14 cellular contexts compared by ENCODE assay signal in the genomic region with DNA sequence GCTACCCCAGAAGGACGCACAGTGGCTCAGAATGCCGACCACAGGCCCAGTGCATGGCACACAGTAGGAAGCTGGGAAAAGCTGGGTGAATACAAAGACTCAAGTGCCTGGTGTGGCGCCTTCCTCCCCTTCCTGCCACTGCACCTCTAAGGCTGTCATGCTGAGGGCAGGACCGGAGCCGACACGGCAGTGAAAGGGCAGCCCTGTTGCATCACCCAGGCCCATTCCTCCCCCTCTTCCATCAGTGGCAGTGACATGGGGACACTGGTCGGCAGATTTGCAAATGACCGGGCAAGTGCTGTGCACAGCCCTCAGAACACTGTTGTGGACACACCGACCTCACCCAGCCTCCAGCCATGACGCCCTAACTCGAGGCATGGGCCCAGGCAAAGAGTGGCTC.
DNase-seq lines count a peak whose midpoint lies in the region; ATAC-seq, FAIRE-seq and TF ChIP-seq lines count a peak whose summit lies in the region.
"Had no signal": no experiment of that assay in that cellular context is flagged by ENCODE, and none has a peak within 500 bp of the region (broad histone marks: within the 10 kb centered on the region; RNA-seq: fewer than 3 reads in every experiment).

No MANE protein-coding gene starts in this region.

- H4K20me1 ChIP-seq in HepG2 (ENCODE audit: insufficient read depth, low read length), result no peaks in the 10 kb centered on the region
- H4K20me1 ChIP-seq in smooth muscle cell (ENCODE audit: low read depth), result no peaks in the 10 kb centered on the region

- WGBS in HepG2 (ENCODE audit: low lambda C conversion rate), result 51% methylated on average over 9 of the region's 11 CpGs
- WGBS in smooth muscle cell (ENCODE audit: low lambda C conversion rate), result 71% methylated on average over 11 of the region's 11 CpGs

- no peak for TF ChIP-seq RAD21 in HepG2 (CRISPR knock-in tag; IDR thresholded peaks at IDR 0.05)

- no peaks in the 10 kb centered on the region for H3K27me3 ChIP-seq in adipocyte (replicated peaks; ENCODE audit: control insufficient read depth, insufficient read depth, low read length)
- no peaks in the 10 kb centered on the region for H3K27me3 ChIP-seq in HepG2 (ENCODE audit: control insufficient read depth in 1 of 2, insufficient read depth in 2 of 2, low read length in 2 of 2)
- H3K27me3 ChIP-seq in smooth muscle cell (ENCODE audit: low read depth), result no peaks in the 10 kb centered on the region
- H3K27me3 ChIP-seq: heart left ventricle, testis had no signal

- peaks cover 51% of the 10 kb centered on the region for H3K4me1 Mint-ChIP-seq in activated CD4-positive, alpha-beta memory T cell treated with anti-CD3 and anti-CD28 coated beads, Interleukin-2, amount 10 ng/mL, durations not matched to agents 7 days and 5 days
- peaks cover 34% of the 10 kb centered on the region for H3K4me1 Mint-ChIP-seq in activated CD4-positive, alpha-beta memory T cell treated with anti-CD3 and anti-CD28 coated beads for 36 hours (ENCODE audit: low read depth)

- H3K9ac ChIP-seq in adipocyte (ENCODE audit: low read length) (peak overlapping the region; percentile 71), HepG2 (ENCODE audit: insufficient read depth, low read depth, low read length) (no peak overlapping the region), smooth muscle cell (ENCODE audit: low read depth) (no peak overlapping the region)

- no peak overlapping the region for H2AFZ ChIP-seq in HepG2 (ENCODE audit: low read length)
- H2AFZ ChIP-seq in smooth muscle cell (ENCODE audit: low read depth), result no peak overlapping the region

- ATAC-seq in HepG2 (peak; percentile 83), GM21381 (IDR thresholded peaks at IDR 0.05; ENCODE audit: unreplicated experiment) (no peak)

- FAIRE-seq in HepG2 (lab: Jason Lieb, UNC), result no peak
- FAIRE-seq: endometrium had no signal

- H3K4me1 ChIP-seq in adipocyte (ENCODE audit: control insufficient read depth, insufficient read depth, low read length), result peaks cover 35% of the 10 kb centered on the region
- H3K4me1 ChIP-seq in HepG2 (ENCODE audit: insufficient read depth, low read length), result peaks cover 28% of the 10 kb centered on the region
- peaks cover 16% of the 10 kb centered on the region for H3K4me1 ChIP-seq in smooth muscle cell (ENCODE audit: low read depth)

- H3K9me3 Mint-ChIP-seq in activated CD4-positive, alpha-beta memory T cell treated with anti-CD3 and anti-CD28 coated beads, Interleukin-2, amount 10 ng/mL, durations not matched to agents 7 days and 5 days, result no peaks in the 10 kb centered on the region
- H3K9me3 Mint-ChIP-seq in activated CD4-positive, alpha-beta memory T cell treated with anti-CD3 and anti-CD28 coated beads for 36 hours, result no peaks in the 10 kb centered on the region

- no peaks in the 10 kb centered on the region for H3K9me3 ChIP-seq in adipocyte (ENCODE audit: control insufficient read depth, low read length)
- H3K9me3 ChIP-seq in HepG2 (ENCODE audit: low read length), result no peaks in the 10 kb centered on the region
- H3K9me3 ChIP-seq in smooth muscle cell (replicated peaks; ENCODE audit: low read depth), result no peaks in the 10 kb centered on the region
- H3K9me3 ChIP-seq: heart left ventricle, testis had no signal

- 0 out of 4 replicates have a peak, but pooled peaks of 1 of the 2 experiments have one; percentile 17 for TF ChIP-seq POLR2A in HepG2 (IDR thresholded peaks at IDR 0.05; ENCODE audit: insufficient read depth in 1 of 2, low read depth in 2 of 2, low read length in 2 of 2)

- H3K27ac Mint-ChIP-seq in activated CD4-positive, alpha-beta memory T cell treated with anti-CD3 and anti-CD28 coated beads, Interleukin-2, amount 10 ng/mL, durations not matched to agents 7 days and 5 days, result peak overlapping the region; percentile 32
- no peak overlapping the region for H3K27ac Mint-ChIP-seq in activated CD4-positive, alpha-beta memory T cell treated with anti-CD3 and anti-CD28 coated beads for 36 hours
- H3K27ac Mint-ChIP-seq: progenitor cell of endocrine pancreas had no signal

- H3K4me3 Mint-ChIP-seq in activated CD4-positive, alpha-beta memory T cell treated with anti-CD3 and anti-CD28 coated beads, Interleukin-2, amount 10 ng/mL, durations not matched to agents 7 days and 5 days, result no peak overlapping the region
- no peak overlapping the region for H3K4me3 Mint-ChIP-seq in activated CD4-positive, alpha-beta memory T cell treated with anti-CD3 and anti-CD28 coated beads for 36 hours

- H3K27ac ChIP-seq in HepG2 (ENCODE audit: extremely low read length, insufficient read depth, low read length) (no peak overlapping the region), smooth muscle cell (ENCODE audit: low read depth) (peak overlapping the region; percentile 89)
- H3K27ac ChIP-seq: testis had no signal

- no peaks in the 10 kb centered on the region for H3F3A ChIP-seq in smooth muscle cell (ENCODE audit: low read depth)

- TF ChIP-seq CTCF in HepG2 (CRISPR knock-in tag; IDR thresholded peaks at IDR 0.05), result peak; percentile 20; the same call in 1 of the 2 replicates
- no peak for TF ChIP-seq CTCF in smooth muscle cell (IDR thresholded peaks at IDR 0.05; ENCODE audit: borderline replicate concordance, insufficient read depth, poor library complexity, severe bottlenecking)

- POLR2A ChIA-PET in activated CD4-positive, alpha-beta memory T cell treated with anti-CD3 and anti-CD28 coated beads, Interleukin-2, amount 10 ng/mL, durations not matched to agents 7 days and 5 days (lab: Charles Lee), result interaction anchor here (1.6 to 28.3 kb wide), 3 partner anchors 12 to 76 kb away, joined by 3 to 905 read pairs (median 13); partner anchors contain the start of gene STK10
- POLR2A ChIA-PET in activated CD4-positive, alpha-beta memory T cell treated with anti-CD3 and anti-CD28 coated beads for 36 hours (lab: Charles Lee), result interaction anchor here (1.2 kb wide), 1 partner anchor 37 kb away, joined by 4 read pairs; no protein-coding TSS in a partner anchor
- POLR2A ChIA-PET in HepG2 (lab: Yijun Ruan, JAX), result interaction anchor here (1.3 kb wide), 1 partner anchor 84 kb away, joined by 3 read pairs; the partner anchor contains the start of gene STK10

- H3K4me3 ChIP-seq in adipocyte (ENCODE audit: low read length) (no peak overlapping the region), HepG2 (replicated peaks in 1 of 3; ENCODE audit: insufficient read depth in 1 of 3, low read depth in 2 of 3, low read length in 3 of 3) (no peak overlapping the region; a peak in 1 of 6 replicates), smooth muscle cell (no peak overlapping the region)
- H3K4me3 ChIP-seq: heart left ventricle, testis had no signal

- no TSS peak for BruUV-seq in HepG2 (replicated peaks; lab: Mats Ljungman, UMichigan)

- intact Hi-C loops in activated CD4-positive, alpha-beta memory T cell treated with anti-CD3 and anti-CD28 coated beads for 36 hours (cut with micrococcal nuclease), result no loop called here
- intact Hi-C loops in HepG2 (cut with micrococcal nuclease; ENCODE audit: unreplicated experiment), result no loop called here

- H3K27me3 Mint-ChIP-seq in activated CD4-positive, alpha-beta memory T cell treated with anti-CD3 and anti-CD28 coated beads, Interleukin-2, amount 10 ng/mL, durations not matched to agents 7 days and 5 days, result no peaks in the 10 kb centered on the region
- H3K27me3 Mint-ChIP-seq in activated CD4-positive, alpha-beta memory T cell treated with anti-CD3 and anti-CD28 coated beads for 36 hours, result no peaks in the 10 kb centered on the region
- H3K27me3 Mint-ChIP-seq: progenitor cell of endocrine pancreas had no signal

- TF ChIP-seq EP300 in HepG2 (IDR thresholded peaks at IDR 0.05; ENCODE audit: low read depth in 2 of 2, low read length in 2 of 2), result no peak
- no peak for TF ChIP-seq EP300 in HepG2 (CRISPR knock-in tag; IDR thresholded peaks at IDR 0.05; ENCODE audit: borderline replicate concordance)

- in situ Hi-C loops in HepG2 (cut with HindIII; ENCODE audit: extremely low pct_ligation_motif_present, low pct_unique_long_range_greater_than_20kb), result loop anchor here (10.0 kb wide), 1 partner anchor 181 kb away; the partner anchor contains the start of gene UBTD2

- H3K36me3 ChIP-seq in adipocyte (ENCODE audit: control insufficient read depth, insufficient read depth, low read length, severe bottlenecking) (peaks cover 37% of the 10 kb centered on the region), HepG2 (replicated peaks in 1 of 2; ENCODE audit: control insufficient read depth in 1 of 2, insufficient read depth in 2 of 2, low read length in 2 of 2) (peaks cover 2 to 6% of the 10 kb centered on the region in 2 experiments; a peak in 2 of 5 replicates), smooth muscle cell (ENCODE audit: low read depth) (no peaks in the 10 kb centered on the region)

- CTCF ChIA-PET in activated CD4-positive, alpha-beta memory T cell treated with anti-CD3 and anti-CD28 coated beads, Interleukin-2, amount 10 ng/mL, durations not matched to agents 7 days and 5 days (lab: Charles Lee), result interaction anchor here (0.6 to 6.1 kb wide), 2 partner anchors 83 to 346 kb away, joined by 4 to 59 read pairs; partner anchors contain the start of gene STK10
- CTCF ChIA-PET in activated CD4-positive, alpha-beta memory T cell treated with anti-CD3 and anti-CD28 coated beads for 36 hours (lab: Charles Lee), result interaction anchor here (2.4 to 6.4 kb wide), 2 partner anchors 85 to 179 kb away, joined by 13 to 142 read pairs; partner anchors contain the start of genes EFCAB9, STK10 and UBTD2
- CTCF ChIA-PET in HepG2 (lab: Yijun Ruan, JAX; ENCODE audit: low intra/inter-chr PET ratio, low total read pairs), result no interaction called here

- H3K79me2 ChIP-seq in HepG2 (ENCODE audit: insufficient read depth, low read length) (no peaks in the 10 kb centered on the region), smooth muscle cell (ENCODE audit: low read depth) (no peaks in the 10 kb centered on the region)

- peaks cover 78% of the 10 kb centered on the region for H3K36me3 Mint-ChIP-seq in activated CD4-positive, alpha-beta memory T cell treated with anti-CD3 and anti-CD28 coated beads, Interleukin-2, amount 10 ng/mL, durations not matched to agents 7 days and 5 days (ENCODE audit: low read depth)
- peaks cover 43% of the 10 kb centered on the region for H3K36me3 Mint-ChIP-seq in activated CD4-positive, alpha-beta memory T cell treated with anti-CD3 and anti-CD28 coated beads for 36 hours

- H3K4me2 ChIP-seq in HepG2 (ENCODE audit: low read depth, low read length), result peak overlapping the region; percentile 44
- H3K4me2 ChIP-seq in smooth muscle cell, result peak overlapping the region; percentile 80

- no peak for DNase-seq in activated CD4-positive, alpha-beta memory T cell treated with anti-CD3 and anti-CD28 coated beads, Interleukin-2, amount 10 ng/mL, durations not matched to agents 7 days and 5 days
- no peak for DNase-seq in activated CD4-positive, alpha-beta memory T cell treated with anti-CD3 and anti-CD28 coated beads for 36 hours
- no peak for DNase-seq in adipocyte (ENCODE audit: low read depth)
- peak; percentile 30 for DNase-seq in HepG2 (ENCODE audit: low spot score)
- no peak for DNase-seq in smooth muscle cell (lab: John Stamatoyannopoulos, UW; ENCODE audit: unreplicated experiment)
- no peak for DNase-seq in SKM-1 treated with dmso at 0.1 percent for 144 hours (lab: John Stamatoyannopoulos, UW; ENCODE audit: unreplicated experiment)
- DNase-seq in GF-D8 (lab: John Stamatoyannopoulos, UW), result no peak
- DNase-seq: 8988T, mammary epithelial cell, testis had no signal

TF ChIP-seq in HepG2, 621 proteins besides CTCF, POLR2A, EP300 and RAD21 (continues in another document):
- TF ChIP-seq ZNF709 (CRISPR knock-in tag; IDR thresholded peaks at IDR 0.05), result no peak
